In the genomic region with DNA sequence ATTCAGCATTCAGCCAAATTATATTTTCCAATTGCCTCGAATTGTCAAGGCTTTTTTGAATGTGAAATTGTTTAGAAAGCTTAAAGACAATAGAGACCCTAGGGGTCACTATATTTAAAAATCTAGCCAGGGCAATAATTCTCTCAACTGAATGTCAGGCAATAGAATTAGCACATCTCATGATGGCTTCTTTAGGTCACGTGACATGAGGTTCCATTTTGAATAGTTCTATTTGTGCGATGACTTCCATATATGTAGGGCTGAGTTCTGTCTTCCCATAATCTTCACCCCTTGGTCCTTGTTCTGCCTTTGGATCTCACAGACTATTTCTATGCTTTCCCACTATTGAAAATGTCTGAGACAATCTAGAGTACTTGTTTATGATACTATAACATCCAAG, we compare ENCODE assay signal across 8 cellular contexts.
"Had no signal": no experiment of that assay in that cellular context is flagged by ENCODE, and none has a peak within 500 bp of the region (broad histone marks: within the 10 kb centered on the region; RNA-seq: fewer than 3 reads in every experiment).

No MANE protein-coding gene starts in this region.

- H3K4me2 ChIP-seq: GM23338, KMS-11 had no signal

- H2AFZ ChIP-seq: GM23338 had no signal

- ATAC-seq: GM23338 had no signal

- H3K4me3 ChIP-seq: GM23338 had no signal

- FAIRE-seq: H1, H54, HTR-8/SVneo had no signal

- H3K27ac ChIP-seq: KMS-11 had no signal

- DNase-seq: H9, HCEC 1CT, KBM-7 had no signal

- H3K9ac ChIP-seq: KMS-11 had no signal
